Comparison of ENCODE assay signal across 37 cellular contexts in genomic region chr15:84876269-84876668, GRCh38. TPM values are rescaled to one million over a fixed set of nuclear protein-coding genes. Genes with fewer than 3 reads are reported as not detected.
"Had no signal": no experiment of that assay in that cellular context is flagged by ENCODE, and none has a peak within 500 bp of the region (broad histone marks: within the 10 kb centered on the region; RNA-seq: fewer than 3 reads in every experiment).

No MANE protein-coding gene starts in this region.

- H3K36me3 ChIP-seq: adrenal gland, ascending aorta, brain microvascular endothelial cell, breast epithelium, cardiac muscle cell had no signal

- DNase-seq: activated effector memory CD4-positive, alpha-beta T cell treated with anti-CD3 and anti-CD28 coated beads, Interleukin-2, amount 50 U/mL, for 16 hours; activated effector memory CD4-positive, alpha-beta T cell treated with Interleukin-2 at 50 U/mL for 16 hours; activated gamma-delta T cell; activated gamma-delta T cell treated with Interleukin-2 at 50 U/mL for 16 hours; activated naive CD4-positive, alpha-beta T cell; activated naive CD4-positive, alpha-beta T cell treated with anti-CD3 and anti-CD28 coated beads for 36 hours; activated naive CD4-positive, alpha-beta T cell treated with anti-CD3 and anti-CD28 coated beads, Interleukin-2, amount 10 ng/mL, durations not matched to agents 7 days and 5 days; activated naive CD4-positive, alpha-beta T cell treated with anti-CD3 and anti-CD28 coated beads, Interleukin-2, amount 50 U/mL, for 16 hours; activated naive CD4-positive, alpha-beta T cell treated with Interleukin-2 at 50 U/mL for 16 hours; activated naive CD8-positive, alpha-beta T cell treated with anti-CD3 and anti-CD28 coated beads for 36 hours; activated naive CD8-positive, alpha-beta T cell treated with anti-CD3 and anti-CD28 coated beads, Interleukin-2, amount 10 ng/mL, durations not matched to agents 7 days and 5 days; activated naive CD8-positive, alpha-beta T cell treated with anti-CD3 and anti-CD28 coated beads, Interleukin-2, amount 50 U/mL, for 24 hours; activated T-cell treated with anti-CD3 and anti-CD28 coated beads, Interleukin-2, amount 50 U/mL, for 1 hour; activated T-cell treated with anti-CD3 and anti-CD28 coated beads, Interleukin-2, amount 50 U/mL, for 24 hours; activated T-cell treated with anti-CD3 and anti-CD28 coated beads, Interleukin-2, amount 50 U/mL, for 4 hours; activated T-cell treated with anti-CD3 and anti-CD28 coated beads, Interleukin-2, amount 50 U/mL, for 72 hours; adrenal gland; amniotic stem cell; amygdala; anterior cingulate cortex; aorta; body of pancreas; brain microvascular endothelial cell; caudate nucleus; central memory CD4-positive, alpha-beta T cell; cerebellar nuclear complex had no signal

- ATAC-seq: activated naive CD4-positive, alpha-beta T cell treated with anti-CD3 and anti-CD28 coated beads, Interleukin-2, amount 50 U/mL, for 72 hours; activated naive CD8-positive, alpha-beta T cell treated with anti-CD3 and anti-CD28 coated beads, Interleukin-2, amount 50 U/mL, for 24 hours; activated T-cell treated with anti-CD3 and anti-CD28 coated beads, Interleukin-2, amount 50 U/mL, for 4 hours; activated T-cell treated with anti-CD3 and anti-CD28 coated beads, Interleukin-2, amount 50 U/mL, for 72 hours; activated T-helper 17 cell treated with anti-CD3 and anti-CD28 coated beads, Interleukin-2, amount 50 U/mL, for 72 hours; body of pancreas had no signal

- H3K27me3 ChIP-seq: adrenal gland, ascending aorta, body of pancreas, brain microvascular endothelial cell, breast epithelium, cardiac muscle cell had no signal

- H3K4me1 ChIP-seq: breast epithelium had no signal

- H3K4me3 ChIP-seq: adrenal gland, ascending aorta, body of pancreas, breast epithelium, cardiac muscle cell had no signal

- H3K27ac ChIP-seq: adrenal gland, body of pancreas, brain microvascular endothelial cell, breast epithelium had no signal

- FAIRE-seq: astrocyte, bronchial epithelial cell had no signal

- H3K9me3 ChIP-seq: adrenal gland, ascending aorta, body of pancreas, breast epithelium had no signal

RNA-seq across cellular contexts. Expression of gene SLC28A1, which starts 8.2 kb away (rescaled TPM):
- total RNA-seq: activated naive CD4-positive, alpha-beta T cell treated with anti-CD3 and anti-CD28 coated beads for 36 hours; activated naive CD8-positive, alpha-beta T cell treated with anti-CD3 and anti-CD28 coated beads for 36 hours; activated naive CD8-positive, alpha-beta T cell treated with anti-CD3 and anti-CD28 coated beads, Interleukin-2, amount 10 ng/mL, durations not matched to agents 7 days and 5 days; activated T-cell treated with anti-CD3 and anti-CD28 coated beads, Interleukin-2, amount 50 U/mL, for 4 hours; activated T-cell treated with anti-CD3 and anti-CD28 coated beads, Interleukin-2, amount 50 U/mL, for 72 hours; activated T-helper 1 cell treated with anti-CD3 and anti-CD28 coated beads, Interleukin-12 subunit alpha, Interleukin-12 subunit beta, Interleukin-2, Interleukin-4 antibody, amounts not matched to agents 30 ng/mL and 10 ng/mL and 1 ng/mL, durations not matched to agents 14 hours and 24 hours and 36 hours; activated T-helper 17 cell treated with anti-CD3 and anti-CD28 coated beads, Interleukin-2, amount 50 U/mL, for 72 hours; activated T-helper 2 cell treated with anti-CD3 and anti-CD28 coated beads, Interferon-gamma antibody, Interleukin-2, Interleukin-4, amounts not matched to agents 10 μg/mL and 5 μg/mL and 100 μg/mL, durations not matched to agents 14 hours and 24 hours and 36 hours; ascending aorta; astrocyte; bronchial epithelial cell; cerebellum; chondrocyte had no signal
